9 cellular contexts compared by ENCODE assay signal in genomic region chr7:17371656-17372524, GRCh38.
DNase-seq lines count a peak whose midpoint lies in the region; ATAC-seq and TF ChIP-seq lines count a peak whose summit lies in the region.
"Had no signal": no experiment of that assay in that cellular context is flagged by ENCODE, and none has a peak within 500 bp of the region (broad histone marks: within the 10 kb centered on the region; RNA-seq: fewer than 3 reads in every experiment).

No MANE protein-coding gene starts in this region.

- no peaks in the 10 kb centered on the region for H3K27me3 ChIP-seq in foreskin keratinocyte
- H3K27me3 ChIP-seq in stomach = no peaks in the 10 kb centered on the region

- 42 to 62% (median 60%) methylated on average over 3 of the region's 3 CpGs for WGBS in stomach, 5 donors

- peak; percentile 85 for DNase-seq in HFF-Myc (ENCODE audit: extremely low read depth, low read depth)
- peak; percentile 61 for DNase-seq in T1000 (lab: John Stamatoyannopoulos, UW)
- peak; percentile 93 to 95 for DNase-seq in foreskin keratinocyte
- DNase-seq in stomach = no peak
- no peak for DNase-seq in NCI-H345 (lab: John Stamatoyannopoulos, UW)
- DNase-seq in hippocampal formation (lab: John Stamatoyannopoulos, UW) = no peak
- DNase-seq in GM19240 (ENCODE audit: insufficient read length, low spot score) = no peak
- no peak for DNase-seq in COLO668 (lab: John Stamatoyannopoulos, UW; ENCODE audit: unreplicated experiment)
- DNase-seq: stimulated activated CD4-positive, alpha-beta T cell treated with anti-CD3 and anti-CD28 coated beads, Interleukin-1b, Interleukin-23, amount 100 ng/mL, for 48 hours had no signal

- H3K4me1 ChIP-seq in foreskin keratinocyte = peaks cover 30% of the 10 kb centered on the region
- H3K4me1 ChIP-seq in stomach = peaks cover 9 to 39% (median 20%) of the 10 kb centered on the region in 4 donors

- H3K4me3 ChIP-seq in HFF-Myc (replicated peaks; ENCODE audit: low read depth, low read length) = no peak overlapping the region
- H3K4me3 ChIP-seq in stomach = no peak overlapping the region

- no peak for TF ChIP-seq EP300 in stomach (IDR thresholded peaks at IDR 0.05)

- H3K36me3 ChIP-seq in stomach = no peaks in the 10 kb centered on the region

- no peaks in the 10 kb centered on the region for H3K9me3 ChIP-seq in stomach

- no peak for TF ChIP-seq CTCF in HFF-Myc (IDR thresholded peaks at IDR 0.05; ENCODE audit: low read depth, low read length, missing control alignments)
- TF ChIP-seq CTCF in foreskin keratinocyte (conservative IDR thresholded peaks at IDR 0.05) = no peak
- TF ChIP-seq CTCF in stomach (IDR thresholded peaks at IDR 0.05) = no peak

- H3K27ac ChIP-seq in foreskin keratinocyte (peak overlapping the region; percentile 58), stomach (peak overlapping the region in 4 of 5 donors; percentile 53 to 75 (median 65))

- intact Hi-C loops in stomach (cut with DNase I; ENCODE audit: low total_unique reads) = no loop called here

- ATAC-seq in foreskin keratinocyte = peak; percentile 89

- no peak for TF ChIP-seq POLR2A in stomach (IDR thresholded peaks at IDR 0.05)

Comparison
In these comparisons a context has a peak if more than half of its experiments do, and no peak if none do; other contexts are left out.
1. DNase-seq: peak in HFF-Myc (single experiment), T1000 (single experiment) and foreskin keratinocyte (2 of 2); none in stomach (single experiment), NCI-H345 (single experiment), hippocampal formation (0 of 2), GM19240 (single experiment) and COLO668 (single experiment).